ENCODE assay signal across 18 cellular contexts in the genomic region with DNA sequence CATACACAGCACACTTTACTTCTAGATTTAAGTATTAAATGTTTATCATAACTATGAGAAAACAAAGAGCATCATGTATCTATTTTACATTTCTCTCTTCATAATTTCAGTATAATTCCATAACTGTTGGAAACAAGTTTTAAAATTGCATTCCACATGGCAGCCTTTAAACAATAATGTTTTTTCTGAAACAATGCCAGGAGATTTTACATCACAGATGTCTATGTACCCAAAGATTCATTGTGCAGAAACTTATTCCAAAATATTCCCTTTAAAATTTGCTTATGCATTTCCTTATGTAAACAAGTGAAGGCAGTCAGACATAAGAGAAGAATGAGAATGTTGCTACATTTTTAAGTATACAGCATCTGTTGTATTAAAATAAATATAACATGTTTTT.
"Had no signal": no experiment of that assay in that cellular context is flagged by ENCODE, and none has a peak within 500 bp of the region (broad histone marks: within the 10 kb centered on the region; RNA-seq: fewer than 3 reads in every experiment).

No MANE protein-coding gene starts in this region.

- H3K4me3 ChIP-seq: esophagus squamous epithelium, left lung, prostate gland, SJSA1 had no signal

- H3K27ac ChIP-seq: esophagus squamous epithelium, left lung, prostate gland, SJSA1 had no signal

- H3K27me3 ChIP-seq: esophagus squamous epithelium, left lung, SJSA1 had no signal

- ATAC-seq: activated T-cell treated with anti-CD3 and anti-CD28 coated beads, Interleukin-2, amount 50 U/mL, for 4 hours; left lung; natural killer cell treated with Interleukin-12 subunit alpha and Interleukin-12 subunit beta and Interleukin-15 and Interleukin-18, amount 100 ng/mL, for 72 hours; sciatic nerve had no signal

- DNase-seq: activated CD4-positive, alpha-beta memory T cell treated with anti-CD3 and anti-CD28 coated beads for 36 hours; activated CD4-positive, alpha-beta T cell treated with anti-CD3 and anti-CD28 coated beads for 1 hour; activated gamma-delta T cell; activated naive CD8-positive, alpha-beta T cell treated with anti-CD3 and anti-CD28 coated beads, Interleukin-2, amount 10 ng/mL, durations not matched to agents 7 days and 5 days; activated T-cell treated with anti-CD3 and anti-CD28 coated beads, Interleukin-2, amount 50 U/mL, for 4 hours; aorta; caudate nucleus; esophagus squamous epithelium; head of caudate nucleus; left lung; mesenchymal stem cell; nucleus accumbens; stimulated activated CD4-positive, alpha-beta T cell treated with anti-CD3 and anti-CD28 coated beads, Interleukin-2, amount 100 ng/mL, for 48 hours; SW 1271 had no signal

- H3K36me3 ChIP-seq: esophagus squamous epithelium, left lung, prostate gland, SJSA1 had no signal
